24 cellular contexts compared by ENCODE assay signal in genomic region chr20:57005146-57005933, GRCh38.
"Had no signal": no experiment of that assay in that cellular context is flagged by ENCODE, and none has a peak within 500 bp of the region (broad histone marks: within the 10 kb centered on the region; RNA-seq: fewer than 3 reads in every experiment).

No MANE protein-coding gene starts in this region.

- H3K9me3 ChIP-seq: esophagus squamous epithelium, gastroesophageal sphincter, mucosa of descending colon, psoas muscle, right lobe of liver, suprapubic skin, thyroid gland, upper lobe of left lung, vagina had no signal

- H3K4me3 Mint-ChIP-seq: dendritic cell treated with granulocyte-macrophage colony-stimulating factor and Interleukin-4, amounts not matched to agents 40 ng/mL and 50 ng/mL, for 4 days; effector memory CD8-positive, alpha-beta T cell; immature natural killer cell; natural killer cell; stimulated activated effector memory CD8-positive, alpha-beta T cell treated with anti-CD3 and anti-CD28 coated beads, Interleukin-12 subunit alpha, Interleukin-12 subunit beta, amount 100 ng/mL, for 72 hours had no signal

- H3K27ac Mint-ChIP-seq: dendritic cell treated with granulocyte-macrophage colony-stimulating factor and Interleukin-4, amounts not matched to agents 40 ng/mL and 50 ng/mL, for 4 days; effector memory CD8-positive, alpha-beta T cell; immature natural killer cell; natural killer cell; stimulated activated effector memory CD8-positive, alpha-beta T cell treated with anti-CD3 and anti-CD28 coated beads, Interleukin-12 subunit alpha, Interleukin-12 subunit beta, amount 100 ng/mL, for 72 hours had no signal

- DNase-seq: effector memory CD8-positive, alpha-beta T cell; esophagus squamous epithelium; foreskin fibroblast; immature natural killer cell; kidney; left cardiac atrium; mesendoderm; mucosa of descending colon; natural killer cell; psoas muscle; retina; right lobe of liver; stimulated activated CD4-positive, alpha-beta T cell treated with anti-CD3 and anti-CD28 coated beads, Interleukin-4, amount 100 ng/mL, for 1 hour; stimulated activated CD8-positive, alpha-beta memory T cell treated with anti-CD3 and anti-CD28 coated beads, Interleukin-4, amount 100 ng/mL, for 48 hours; stimulated activated naive CD8-positive, alpha-beta T cell treated with anti-CD3 and anti-CD28 coated beads, Interleukin-15, Interleukin-2, amounts not matched to agents 100 U/mL and 50 U/mL, for 24 hours; thyroid gland; upper lobe of left lung had no signal

- ATAC-seq: effector memory CD8-positive, alpha-beta T cell; gastroesophageal sphincter; left cardiac atrium; mucosa of descending colon; natural killer cell; psoas muscle; right lobe of liver; stimulated activated naive CD8-positive, alpha-beta T cell treated with anti-CD3 and anti-CD28 coated beads, Interleukin-15, Interleukin-2, amounts not matched to agents 100 U/mL and 50 U/mL, for 24 hours had no signal

- H3K36me3 Mint-ChIP-seq: immature natural killer cell; natural killer cell; stimulated activated effector memory CD8-positive, alpha-beta T cell treated with anti-CD3 and anti-CD28 coated beads, Interleukin-12 subunit alpha, Interleukin-12 subunit beta, amount 100 ng/mL, for 72 hours had no signal

- H3K4me3 ChIP-seq: esophagus squamous epithelium, gastroesophageal sphincter, mucosa of descending colon, psoas muscle, right lobe of liver, suprapubic skin, thyroid gland, upper lobe of left lung, vagina had no signal

- H3K4me1 ChIP-seq: psoas muscle, right lobe of liver, thyroid gland, upper lobe of left lung had no signal

- H3K9me3 Mint-ChIP-seq: dendritic cell treated with granulocyte-macrophage colony-stimulating factor and Interleukin-4, amounts not matched to agents 40 ng/mL and 50 ng/mL, for 4 days; immature natural killer cell; natural killer cell had no signal

- FAIRE-seq: colon, kidney had no signal

- H3K36me3 ChIP-seq: esophagus squamous epithelium, gastroesophageal sphincter, right lobe of liver, suprapubic skin, thyroid gland, upper lobe of left lung, vagina had no signal

- H3K27ac ChIP-seq: epithelial cell of prostate, esophagus squamous epithelium, gastroesophageal sphincter, psoas muscle, right lobe of liver, suprapubic skin, thyroid gland, upper lobe of left lung, vagina had no signal

- H3K4me1 Mint-ChIP-seq: immature natural killer cell; natural killer cell; stimulated activated effector memory CD8-positive, alpha-beta T cell treated with anti-CD3 and anti-CD28 coated beads, Interleukin-12 subunit alpha, Interleukin-12 subunit beta, amount 100 ng/mL, for 72 hours had no signal

- H3K27me3 ChIP-seq: right lobe of liver, thyroid gland, upper lobe of left lung, vagina had no signal
